ENCODE assay signal across 1 cellular context in the genomic region with DNA sequence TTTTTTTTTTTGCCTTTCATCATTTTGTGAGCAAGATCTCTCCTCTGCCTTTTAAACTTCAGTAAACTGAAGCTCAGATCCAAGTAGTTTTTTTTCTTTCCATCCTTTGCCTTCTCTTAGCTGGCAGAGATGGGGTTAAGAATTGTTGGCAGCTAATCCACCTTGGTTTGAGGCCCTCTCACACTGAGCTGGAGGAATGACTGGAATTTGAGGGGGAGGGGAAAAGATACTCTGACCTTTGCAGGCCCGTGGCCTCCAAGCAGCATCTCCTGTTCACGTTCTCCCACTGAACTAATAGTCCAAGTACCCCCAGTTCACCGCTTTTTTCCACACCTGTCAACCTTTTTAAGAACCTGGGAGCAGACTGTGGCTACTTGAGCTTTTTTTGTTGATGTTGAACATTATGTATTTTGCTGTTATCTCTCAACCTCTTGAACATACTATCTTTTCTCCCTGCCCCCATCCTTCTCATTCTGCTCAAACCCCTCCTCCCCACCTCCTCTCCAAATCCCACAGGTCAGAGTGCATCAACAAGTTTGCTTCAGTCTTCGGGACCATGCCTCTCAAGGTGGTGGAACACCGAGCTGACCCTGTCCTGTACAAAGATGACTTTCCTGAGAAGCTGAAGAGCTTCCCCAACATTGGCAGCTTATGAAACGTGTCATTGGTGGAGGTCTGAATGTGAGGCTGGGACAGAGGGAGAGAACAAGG.
TF ChIP-seq lines count a peak whose summit lies in the region.

No MANE protein-coding gene starts in this region.

TF ChIP-seq in A549, 52 proteins besides CTCF, POLR2A, EP300 and RAD21 (continued from another document):
- TF ChIP-seq, protein P1, sequence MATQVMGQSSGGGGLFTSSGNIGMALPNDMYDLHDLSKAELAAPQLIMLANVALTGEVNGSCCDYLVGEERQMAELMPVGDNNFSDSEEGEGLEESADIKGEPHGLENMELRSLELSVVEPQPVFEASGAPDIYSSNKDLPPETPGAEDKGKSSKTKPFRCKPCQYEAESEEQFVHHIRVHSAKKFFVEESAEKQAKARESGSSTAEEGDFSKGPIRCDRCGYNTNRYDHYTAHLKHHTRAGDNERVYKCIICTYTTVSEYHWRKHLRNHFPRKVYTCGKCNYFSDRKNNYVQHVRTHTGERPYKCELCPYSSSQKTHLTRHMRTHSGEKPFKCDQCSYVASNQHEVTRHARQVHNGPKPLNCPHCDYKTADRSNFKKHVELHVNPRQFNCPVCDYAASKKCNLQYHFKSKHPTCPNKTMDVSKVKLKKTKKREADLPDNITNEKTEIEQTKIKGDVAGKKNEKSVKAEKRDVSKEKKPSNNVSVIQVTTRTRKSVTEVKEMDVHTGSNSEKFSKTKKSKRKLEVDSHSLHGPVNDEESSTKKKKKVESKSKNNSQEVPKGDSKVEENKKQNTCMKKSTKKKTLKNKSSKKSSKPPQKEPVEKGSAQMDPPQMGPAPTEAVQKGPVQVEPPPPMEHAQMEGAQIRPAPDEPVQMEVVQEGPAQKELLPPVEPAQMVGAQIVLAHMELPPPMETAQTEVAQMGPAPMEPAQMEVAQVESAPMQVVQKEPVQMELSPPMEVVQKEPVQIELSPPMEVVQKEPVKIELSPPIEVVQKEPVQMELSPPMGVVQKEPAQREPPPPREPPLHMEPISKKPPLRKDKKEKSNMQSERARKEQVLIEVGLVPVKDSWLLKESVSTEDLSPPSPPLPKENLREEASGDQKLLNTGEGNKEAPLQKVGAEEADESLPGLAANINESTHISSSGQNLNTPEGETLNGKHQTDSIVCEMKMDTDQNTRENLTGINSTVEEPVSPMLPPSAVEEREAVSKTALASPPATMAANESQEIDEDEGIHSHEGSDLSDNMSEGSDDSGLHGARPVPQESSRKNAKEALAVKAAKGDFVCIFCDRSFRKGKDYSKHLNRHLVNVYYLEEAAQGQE (IDR thresholded peaks at IDR 0.05), result no peak
- 0 out of 5 replicates have a peak, but pooled peaks of 1 of the 2 experiments have one; percentile 20 for TF ChIP-seq JUN (IDR thresholded peaks at IDR 0.05)
- TF ChIP-seq ZSCAN20 (CRISPR knock-in tag; IDR thresholded peaks at IDR 0.05), result no peak
- TF ChIP-seq ZFP36 (IDR thresholded peaks at IDR 0.05; ENCODE audit: borderline replicate concordance, partially characterized antibody), result no peak
- TF ChIP-seq HOXB5 (CRISPR knock-in tag; IDR thresholded peaks at IDR 0.05), result no peak
- TF ChIP-seq JUNB (IDR thresholded peaks at IDR 0.05), result no peak
- TF ChIP-seq, protein P2, sequence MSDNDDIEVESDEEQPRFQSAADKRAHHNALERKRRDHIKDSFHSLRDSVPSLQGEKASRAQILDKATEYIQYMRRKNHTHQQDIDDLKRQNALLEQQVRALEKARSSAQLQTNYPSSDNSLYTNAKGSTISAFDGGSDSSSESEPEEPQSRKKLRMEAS (IDR thresholded peaks at IDR 0.05), result 0 out of 2 replicates have a peak, but pooled peaks have one; percentile 32
- TF ChIP-seq, protein P3, sequence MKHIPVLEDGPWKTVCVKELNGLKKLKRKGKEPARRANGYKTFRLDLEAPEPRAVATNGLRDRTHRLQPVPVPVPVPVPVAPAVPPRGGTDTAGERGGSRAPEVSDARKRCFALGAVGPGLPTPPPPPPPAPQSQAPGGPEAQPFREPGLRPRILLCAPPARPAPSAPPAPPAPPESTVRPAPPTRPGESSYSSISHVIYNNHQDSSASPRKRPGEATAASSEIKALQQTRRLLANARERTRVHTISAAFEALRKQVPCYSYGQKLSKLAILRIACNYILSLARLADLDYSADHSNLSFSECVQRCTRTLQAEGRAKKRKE (CRISPR knock-in tag; IDR thresholded peaks at IDR 0.05; ENCODE audit: low read depth), result no peak
- TF ChIP-seq GATA3 (IDR thresholded peaks at IDR 0.05; ENCODE audit: borderline replicate concordance), result peak; percentile 40; the same call in 1 of the 2 replicates
- no peak for TF ChIP-seq HOXA7 (CRISPR knock-in tag; IDR thresholded peaks at IDR 0.05)
- TF ChIP-seq PHF8 (IDR thresholded peaks at IDR 0.05; ENCODE audit: borderline replicate concordance, low read depth), result no peak
- TF ChIP-seq, protein P4, sequence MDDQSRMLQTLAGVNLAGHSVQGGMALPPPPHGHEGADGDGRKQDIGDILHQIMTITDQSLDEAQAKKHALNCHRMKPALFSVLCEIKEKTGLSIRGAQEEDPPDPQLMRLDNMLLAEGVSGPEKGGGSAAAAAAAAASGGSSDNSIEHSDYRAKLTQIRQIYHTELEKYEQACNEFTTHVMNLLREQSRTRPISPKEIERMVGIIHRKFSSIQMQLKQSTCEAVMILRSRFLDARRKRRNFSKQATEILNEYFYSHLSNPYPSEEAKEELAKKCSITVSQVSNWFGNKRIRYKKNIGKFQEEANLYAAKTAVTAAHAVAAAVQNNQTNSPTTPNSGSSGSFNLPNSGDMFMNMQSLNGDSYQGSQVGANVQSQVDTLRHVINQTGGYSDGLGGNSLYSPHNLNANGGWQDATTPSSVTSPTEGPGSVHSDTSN (IDR thresholded peaks at IDR 0.05), result no peak
- TF ChIP-seq, protein P5, sequence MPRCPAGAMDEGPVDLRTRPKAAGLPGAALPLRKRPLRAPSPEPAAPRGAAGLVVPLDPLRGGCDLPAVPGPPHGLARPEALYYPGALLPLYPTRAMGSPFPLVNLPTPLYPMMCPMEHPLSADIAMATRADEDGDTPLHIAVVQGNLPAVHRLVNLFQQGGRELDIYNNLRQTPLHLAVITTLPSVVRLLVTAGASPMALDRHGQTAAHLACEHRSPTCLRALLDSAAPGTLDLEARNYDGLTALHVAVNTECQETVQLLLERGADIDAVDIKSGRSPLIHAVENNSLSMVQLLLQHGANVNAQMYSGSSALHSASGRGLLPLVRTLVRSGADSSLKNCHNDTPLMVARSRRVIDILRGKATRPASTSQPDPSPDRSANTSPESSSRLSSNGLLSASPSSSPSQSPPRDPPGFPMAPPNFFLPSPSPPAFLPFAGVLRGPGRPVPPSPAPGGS (IDR thresholded peaks at IDR 0.05), result no peak
- TF ChIP-seq ZNF302 (CRISPR knock-in tag; IDR thresholded peaks at IDR 0.05), result no peak
- TF ChIP-seq, protein P6, sequence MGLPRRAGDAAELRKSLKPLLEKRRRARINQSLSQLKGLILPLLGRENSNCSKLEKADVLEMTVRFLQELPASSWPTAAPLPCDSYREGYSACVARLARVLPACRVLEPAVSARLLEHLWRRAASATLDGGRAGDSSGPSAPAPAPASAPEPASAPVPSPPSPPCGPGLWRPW (IDR thresholded peaks at IDR 0.05), result no peak
- no peak for TF ChIP-seq RNF2 (IDR thresholded peaks at IDR 0.05; ENCODE audit: borderline replicate concordance, low read depth)
- TF ChIP-seq HOXB13 (CRISPR knock-in tag; IDR thresholded peaks at IDR 0.05; ENCODE audit: low read depth), result no peak
- no peak for TF ChIP-seq CBX2 (IDR thresholded peaks at IDR 0.05; ENCODE audit: borderline replicate concordance, low read depth)
- no peak for TF ChIP-seq ESRRA (IDR thresholded peaks at IDR 0.05; ENCODE audit: borderline replicate concordance, low read length)
- no peak for TF ChIP-seq RARB (CRISPR knock-in tag; IDR thresholded peaks at IDR 0.05)
